In genomic region chr5:33433303-33434255, GRCh38 we compare ENCODE assay signal across 1 cellular context.
TF ChIP-seq lines count a peak whose summit lies in the region.

No MANE protein-coding gene starts in this region.

TF ChIP-seq in HepG2, 621 proteins besides CTCF, POLR2A, EP300 and RAD21 (continued from another document):
- TF ChIP-seq, protein P1, sequence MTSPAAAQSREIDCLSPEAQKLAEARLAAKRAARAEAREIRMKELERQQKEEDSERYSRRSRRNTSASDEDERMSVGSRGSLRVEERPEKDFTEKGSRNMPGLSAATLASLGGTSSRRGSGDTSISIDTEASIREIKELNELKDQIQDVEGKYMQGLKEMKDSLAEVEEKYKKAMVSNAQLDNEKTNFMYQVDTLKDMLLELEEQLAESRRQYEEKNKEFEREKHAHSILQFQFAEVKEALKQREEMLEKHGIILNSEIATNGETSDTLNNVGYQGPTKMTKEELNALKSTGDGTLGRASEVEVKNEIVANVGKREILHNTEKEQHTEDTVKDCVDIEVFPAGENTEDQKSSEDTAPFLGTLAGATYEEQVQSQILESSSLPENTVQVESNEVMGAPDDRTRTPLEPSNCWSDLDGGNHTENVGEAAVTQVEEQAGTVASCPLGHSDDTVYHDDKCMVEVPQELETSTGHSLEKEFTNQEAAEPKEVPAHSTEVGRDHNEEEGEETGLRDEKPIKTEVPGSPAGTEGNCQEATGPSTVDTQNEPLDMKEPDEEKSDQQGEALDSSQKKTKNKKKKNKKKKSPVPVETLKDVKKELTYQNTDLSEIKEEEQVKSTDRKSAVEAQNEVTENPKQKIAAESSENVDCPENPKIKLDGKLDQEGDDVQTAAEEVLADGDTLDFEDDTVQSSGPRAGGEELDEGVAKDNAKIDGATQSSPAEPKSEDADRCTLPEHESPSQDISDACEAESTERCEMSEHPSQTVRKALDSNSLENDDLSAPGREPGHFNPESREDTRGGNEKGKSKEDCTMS (CRISPR knock-in tag; conservative IDR thresholded peaks at IDR 0.05) = no peak
- no peak for TF ChIP-seq TMF1 (CRISPR knock-in tag; IDR thresholded peaks at IDR 0.05; ENCODE audit: low read depth)
- no peak for TF ChIP-seq NR2F1 (CRISPR knock-in tag; IDR thresholded peaks at IDR 0.05)
- TF ChIP-seq ZNF619 (CRISPR knock-in tag; IDR thresholded peaks at IDR 0.05) = no peak
- no peak for TF ChIP-seq KMT2B (CRISPR knock-in tag; IDR thresholded peaks at IDR 0.05)
- TF ChIP-seq ZNF563 (CRISPR knock-in tag; IDR thresholded peaks at IDR 0.05) = no peak
- TF ChIP-seq MAZ (IDR thresholded peaks at IDR 0.05; ENCODE audit: borderline replicate concordance, low read depth, low read length) = no peak
- no peak for TF ChIP-seq MAZ (CRISPR knock-in tag; IDR thresholded peaks at IDR 0.05; ENCODE audit: low read depth)
- no peak for TF ChIP-seq TCF7 (IDR thresholded peaks at IDR 0.05; ENCODE audit: low read depth)
- no peak for TF ChIP-seq HNRNPH1 (optimal IDR thresholded peaks at IDR 0.05; ENCODE audit: low read depth, low read length)
- TF ChIP-seq CREB1 (IDR thresholded peaks at IDR 0.05) = 0 out of 2 replicates have a peak, but pooled peaks have one; percentile 7
- TF ChIP-seq CREB1 (CRISPR knock-in tag; IDR thresholded peaks at IDR 0.05) = no peak
- no peak for TF ChIP-seq ZNF629 (CRISPR knock-in tag; conservative IDR thresholded peaks at IDR 0.05)
- TF ChIP-seq LBX2 (CRISPR knock-in tag; IDR thresholded peaks at IDR 0.05; ENCODE audit: borderline replicate concordance) = no peak
- no peak for TF ChIP-seq ONECUT2 (CRISPR knock-in tag; IDR thresholded peaks at IDR 0.05)
- peak; percentile 73 for TF ChIP-seq ATF7 (IDR thresholded peaks at IDR 0.05)
- no peak for TF ChIP-seq ATF7 (CRISPR knock-in tag; IDR thresholded peaks at IDR 0.05)
- no peak for TF ChIP-seq KAT7 (CRISPR knock-in tag; IDR thresholded peaks at IDR 0.05; ENCODE audit: borderline replicate concordance)
- TF ChIP-seq ESRRA (CRISPR knock-in tag; IDR thresholded peaks at IDR 0.05; ENCODE audit: low read depth) = no peak
- TF ChIP-seq ZNF317 (CRISPR knock-in tag; IDR thresholded peaks at IDR 0.05) = no peak
- TF ChIP-seq ZNF850 (CRISPR knock-in tag; conservative IDR thresholded peaks at IDR 0.05) = no peak
- no peak for TF ChIP-seq ZNF839 (CRISPR knock-in tag; IDR thresholded peaks at IDR 0.05; ENCODE audit: borderline replicate concordance)
- TF ChIP-seq, protein P2, sequence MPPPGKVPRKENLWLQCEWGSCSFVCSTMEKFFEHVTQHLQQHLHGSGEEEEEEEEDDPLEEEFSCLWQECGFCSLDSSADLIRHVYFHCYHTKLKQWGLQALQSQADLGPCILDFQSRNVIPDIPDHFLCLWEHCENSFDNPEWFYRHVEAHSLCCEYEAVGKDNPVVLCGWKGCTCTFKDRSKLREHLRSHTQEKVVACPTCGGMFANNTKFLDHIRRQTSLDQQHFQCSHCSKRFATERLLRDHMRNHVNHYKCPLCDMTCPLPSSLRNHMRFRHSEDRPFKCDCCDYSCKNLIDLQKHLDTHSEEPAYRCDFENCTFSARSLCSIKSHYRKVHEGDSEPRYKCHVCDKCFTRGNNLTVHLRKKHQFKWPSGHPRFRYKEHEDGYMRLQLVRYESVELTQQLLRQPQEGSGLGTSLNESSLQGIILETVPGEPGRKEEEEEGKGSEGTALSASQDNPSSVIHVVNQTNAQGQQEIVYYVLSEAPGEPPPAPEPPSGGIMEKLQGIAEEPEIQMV (CRISPR knock-in tag; IDR thresholded peaks at IDR 0.05; ENCODE audit: low read depth) = no peak
TF ChIP-seq in HepG2: peak in this region for 3.
